ENCODE assay signal across 14 cellular contexts in genomic region chr2:62586981-62587380, GRCh38.
A peak's percentile ranks its signal among the peaks of the same experiment; 100 is the strongest.
DNase-seq lines count a peak whose midpoint lies in the region; ATAC-seq and TF ChIP-seq lines count a peak whose summit lies in the region.
"Had no signal": no experiment of that assay in that cellular context is flagged by ENCODE, and none has a peak within 500 bp of the region (broad histone marks: within the 10 kb centered on the region; RNA-seq: fewer than 3 reads in every experiment).

No MANE protein-coding gene starts in this region.

- H3K79me2 ChIP-seq in HCT116 (ENCODE audit: insufficient read depth, low read length) = no peaks in the 10 kb centered on the region

- H3K27ac Mint-ChIP-seq in progenitor cell of endocrine pancreas = no peak overlapping the region
- H3K27ac Mint-ChIP-seq: dendritic cell treated with granulocyte-macrophage colony-stimulating factor and Interleukin-4, amounts not matched to agents 40 ng/mL and 50 ng/mL, for 4 days had no signal

- TF ChIP-seq CTCF in HCT116 (IDR thresholded peaks at IDR 0.05 in 2 of 3, conservative IDR thresholded peaks at IDR 0.05 in 1 of 3; ENCODE audit: borderline replicate concordance in 1 of 3, insufficient read depth in 1 of 3, low read depth in 2 of 3, low read length in 2 of 3) = no peak
- TF ChIP-seq CTCF in gastroesophageal sphincter (IDR thresholded peaks at IDR 0.05) = no peak
- TF ChIP-seq CTCF in progenitor cell of endocrine pancreas (IDR thresholded peaks at IDR 0.05; ENCODE audit: unreplicated experiment) = no peak

- H3K4me1 Mint-ChIP-seq in progenitor cell of endocrine pancreas (ENCODE audit: low read depth) = peaks cover 4% of the 10 kb centered on the region

- intact Hi-C loops in HCT116 (cut with micrococcal nuclease) = no loop called here

- no peak overlapping the region for H3K4me3 Mint-ChIP-seq in progenitor cell of endocrine pancreas (ENCODE audit: low read depth)
- H3K4me3 Mint-ChIP-seq: dendritic cell treated with granulocyte-macrophage colony-stimulating factor and Interleukin-4, amounts not matched to agents 40 ng/mL and 50 ng/mL, for 4 days had no signal

- peaks cover 9% of the 10 kb centered on the region for H3K9me3 Mint-ChIP-seq in progenitor cell of endocrine pancreas (ENCODE audit: low read depth)

- RAD21 ChIA-PET in HCT116 (lab: Charles Lee; ENCODE audit: low non-redundant PET in 1 of 2, low total read pairs in 2 of 2, uncharacterized antibody in 2 of 2, unreplicated experiment in 2 of 2) = no interaction called here

- no peaks in the 10 kb centered on the region for H3K27me3 Mint-ChIP-seq in progenitor cell of endocrine pancreas
- H3K27me3 Mint-ChIP-seq: dendritic cell treated with granulocyte-macrophage colony-stimulating factor and Interleukin-4, amounts not matched to agents 40 ng/mL and 50 ng/mL, for 4 days had no signal

- H2AFZ ChIP-seq in HCT116 (ENCODE audit: low read depth, low read length, poor library complexity, severe bottlenecking) = peak overlapping the region; percentile 35

- H3K4me3 ChIP-seq in HCT116 (replicated peaks in 1 of 2; ENCODE audit: low read depth in 1 of 2, low read length in 2 of 2) = no peak overlapping the region
- H3K4me3 ChIP-seq in SJSA1 = no peak overlapping the region
- no peak overlapping the region for H3K4me3 ChIP-seq in gastroesophageal sphincter
- H3K4me3 ChIP-seq: skin epidermis had no signal

- H3K9me3 ChIP-seq in HCT116 (ENCODE audit: control insufficient read depth in 1 of 2, insufficient read depth in 1 of 2, low read depth in 1 of 2, low read length in 2 of 2) = no peaks in the 10 kb centered on the region
- no peaks in the 10 kb centered on the region for H3K9me3 ChIP-seq in SJSA1 (replicated peaks)
- peaks cover 0 to 6% (median 0%) of the 10 kb centered on the region in 3 donors for H3K9me3 ChIP-seq in gastroesophageal sphincter

- H3K9me2 ChIP-seq in HCT116 (ENCODE audit: insufficient read depth) = no peaks in the 10 kb centered on the region

- DNase-seq in AG08395 (ENCODE audit: low spot score) = peak; percentile 34
- no peak for DNase-seq in HCT116 (ENCODE audit: low read depth, low spot score)
- DNase-seq in SJSA1 (ENCODE audit: low read depth in 1 of 2, low spot score in 2 of 2) = peak; percentile 46 to 48
- DNase-seq in effector CD4-positive, alpha-beta T cell = no peak
- no peak for DNase-seq in progenitor cell of endocrine pancreas (ENCODE audit: low spot score, unreplicated experiment)
- no peak for DNase-seq in NCI-H2171 (lab: John Stamatoyannopoulos, UW)
- DNase-seq: activated effector memory CD4-positive, alpha-beta T cell treated with anti-CD3 and anti-CD28 coated beads, Interleukin-2, amount 50 U/mL, for 16 hours; GF-D8; NCI-H1694 had no signal

- H3K27ac ChIP-seq in HCT116 (ENCODE audit: low read depth, low read length) (no peak overlapping the region), SJSA1 (no peak overlapping the region), gastroesophageal sphincter (peak overlapping the region in 3 of 4 donors; percentile 2 to 25 (median 23))
- H3K27ac ChIP-seq: HL-60 had no signal

- no peaks in the 10 kb centered on the region for H3K36me3 Mint-ChIP-seq in progenitor cell of endocrine pancreas (ENCODE audit: insufficient read depth)

- TF ChIP-seq RAD21 in HCT116 (IDR thresholded peaks at IDR 0.05; ENCODE audit: low read depth) = no peak

- ATAC-seq in HCT116 (no peak), gastroesophageal sphincter (no peak), GM21825 (IDR thresholded peaks at IDR 0.05; ENCODE audit: unreplicated experiment) (no peak)

- CTCF ChIA-PET in HCT116 (lab: Charles Lee) = no interaction called here

- H3K4me1 ChIP-seq in HCT116 (ENCODE audit: control insufficient read depth in 1 of 2, insufficient read depth in 2 of 2, low read length in 2 of 2) (no peaks in the 10 kb centered on the region; a peak in 1 of 4 replicates), SJSA1 (replicated peaks) (peaks cover 13% of the 10 kb centered on the region), gastroesophageal sphincter (peaks cover 0 to 33% (median 6%) of the 10 kb centered on the region in 3 donors)

- TF ChIP-seq POLR2A in HCT116 (IDR thresholded peaks at IDR 0.05; ENCODE audit: borderline replicate concordance, extremely low read depth, insufficient read depth, insufficient read length) = no peak
- TF ChIP-seq POLR2A in gastroesophageal sphincter (IDR thresholded peaks at IDR 0.05) = no peak

- POLR2A ChIA-PET in HCT116 (lab: Charles Lee) = interaction anchor here (1.5 kb wide), 1 partner anchor 8 kb away, joined by 5 read pairs; no protein-coding TSS in a partner anchor

- BruUV-seq in HCT116 (replicated peaks; lab: Mats Ljungman, UMichigan) = no TSS peak

- H3K9ac ChIP-seq in HCT116 (ENCODE audit: low read length) = no peak overlapping the region

- no peak for TF ChIP-seq EP300 in gastroesophageal sphincter (IDR thresholded peaks at IDR 0.05)

- H3K4me2 ChIP-seq in HCT116 (ENCODE audit: low read length) = no peak overlapping the region

- no peaks in the 10 kb centered on the region for H4K20me1 ChIP-seq in HCT116 (ENCODE audit: insufficient read depth)

- WGBS in gastroesophageal sphincter (ENCODE audit: low coverage in 1 of 2), 2 donors = 29 to 83% methylated on average over 1 to 2 of the region's 2 CpGs

- H3K36me3 ChIP-seq in HCT116 (ENCODE audit: control insufficient read depth in 1 of 2, insufficient read depth in 2 of 2, low read length in 2 of 2) (no peaks in the 10 kb centered on the region), SJSA1 (no peaks in the 10 kb centered on the region), gastroesophageal sphincter (no peaks in the 10 kb centered on the region)

- H3K27me3 ChIP-seq in HCT116 (ENCODE audit: insufficient read depth, low read length) (no peaks in the 10 kb centered on the region), SJSA1 (replicated peaks) (no peaks in the 10 kb centered on the region), gastroesophageal sphincter (no peaks in the 10 kb centered on the region)

TF ChIP-seq in HCT116, 20 proteins besides CTCF, POLR2A, EP300 and RAD21:
- no peak for TF ChIP-seq EGR1 (IDR thresholded peaks at IDR 0.05; ENCODE audit: low read depth)
- TF ChIP-seq POLR2AphosphoS5 (IDR thresholded peaks at IDR 0.05; ENCODE audit: low read depth, low read length) = no peak
- no peak for TF ChIP-seq EZH2 (IDR thresholded peaks at IDR 0.05)

Comparison
In these comparisons a context has a peak if more than half of its experiments do, and no peak if none do; other contexts are left out.
1. DNase-seq: peak in AG08395 (single experiment) and SJSA1 (2 of 2); none in HCT116 (single experiment), effector CD4-positive, alpha-beta T cell (single experiment), progenitor cell of endocrine pancreas (single experiment) and NCI-H2171 (single experiment).
2. H3K27ac ChIP-seq: peak in gastroesophageal sphincter (3 of 4); none in HCT116 (single experiment) and SJSA1 (single experiment).